In the genomic region with DNA sequence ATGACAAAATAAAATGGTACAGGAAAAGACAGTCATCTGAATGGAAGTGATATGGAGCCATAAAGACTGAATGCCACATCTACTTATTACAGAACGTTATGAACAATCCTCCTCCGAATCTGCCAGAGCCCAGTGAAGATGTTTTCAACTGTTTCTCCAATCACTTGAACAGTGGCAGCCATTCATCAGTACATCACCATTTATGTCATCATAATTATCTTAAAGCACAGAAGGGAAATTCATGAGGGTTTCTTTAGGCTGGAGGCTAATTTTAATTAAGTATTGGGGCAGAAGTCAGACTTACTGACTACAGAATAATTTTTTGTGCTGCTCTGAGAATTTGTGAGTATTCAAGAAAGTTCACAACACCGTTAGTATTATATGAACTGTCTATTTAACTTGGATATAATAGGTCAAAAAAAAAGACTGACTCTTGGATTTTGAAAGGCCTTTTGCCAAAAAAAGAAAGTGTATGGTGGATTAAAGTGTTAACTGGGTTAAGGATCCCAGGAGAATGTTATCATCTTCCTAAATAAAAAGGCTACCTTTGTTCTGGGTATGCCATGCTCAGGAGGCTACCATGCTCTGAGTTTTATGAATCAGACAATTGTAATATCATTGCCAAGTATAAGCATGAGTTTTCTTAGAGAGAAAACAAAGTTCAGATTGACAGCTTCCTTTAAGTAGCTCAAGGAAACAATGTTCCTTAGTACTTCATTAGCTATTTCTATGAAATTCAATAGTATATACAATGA, we compare ENCODE assay signal across 17 cellular contexts.
"Had no signal": no experiment of that assay in that cellular context is flagged by ENCODE, and none has a peak within 500 bp of the region (broad histone marks: within the 10 kb centered on the region; RNA-seq: fewer than 3 reads in every experiment).

No MANE protein-coding gene starts in this region.

- H3K36me3 ChIP-seq: left lung, upper lobe of left lung had no signal

- H3K27ac ChIP-seq: body of pancreas, left lung, upper lobe of left lung, VCaP had no signal

- H3K4me1 ChIP-seq: body of pancreas, left lung, upper lobe of left lung had no signal

- ATAC-seq: activated CD8-positive, alpha-beta T cell treated with anti-CD3 and anti-CD28 coated beads, Interleukin-2, amount 10 ng/mL, durations not matched to agents 7 days and 5 days; body of pancreas; esophagus mucosa; left lung; naive thymus-derived CD4-positive, alpha-beta T cell had no signal

- H3K27me3 ChIP-seq: body of pancreas, left lung, upper lobe of left lung had no signal

- DNase-seq: activated CD4-positive, alpha-beta T cell treated with anti-CD3 and anti-CD28 coated beads, Interleukin-2, amount 10 ng/mL, durations not matched to agents 7 days and 5 days; activated CD4-positive, CD25-positive, alpha-beta regulatory T cell treated with anti-CD3 and anti-CD28 coated beads, Interleukin-2, amount 50 U/mL, for 72 hours; activated CD8-positive, alpha-beta T cell treated with anti-CD3 and anti-CD28 coated beads, Interleukin-2, amount 10 ng/mL, durations not matched to agents 7 days and 5 days; activated gamma-delta T cell; anterior cingulate cortex; body of pancreas; effector memory CD4-positive, alpha-beta T cell; hippocampal formation; kidney glomerular epithelial cell; left lung; naive thymus-derived CD4-positive, alpha-beta T cell; stimulated activated CD4-positive, alpha-beta T cell treated with anti-CD3 and anti-CD28 coated beads, Interleukin-4, amount 100 ng/mL, for 24 hours; stimulated activated naive CD4-positive, alpha-beta T cell treated with Interleukin-2 at 50 U/mL for 16 hours; upper lobe of left lung had no signal

- H3K9me3 ChIP-seq: body of pancreas, left lung, upper lobe of left lung had no signal

- H3K4me3 ChIP-seq: body of pancreas, left lung, lung, upper lobe of left lung had no signal
